26 cellular contexts compared by ENCODE assay signal in the genomic region with DNA sequence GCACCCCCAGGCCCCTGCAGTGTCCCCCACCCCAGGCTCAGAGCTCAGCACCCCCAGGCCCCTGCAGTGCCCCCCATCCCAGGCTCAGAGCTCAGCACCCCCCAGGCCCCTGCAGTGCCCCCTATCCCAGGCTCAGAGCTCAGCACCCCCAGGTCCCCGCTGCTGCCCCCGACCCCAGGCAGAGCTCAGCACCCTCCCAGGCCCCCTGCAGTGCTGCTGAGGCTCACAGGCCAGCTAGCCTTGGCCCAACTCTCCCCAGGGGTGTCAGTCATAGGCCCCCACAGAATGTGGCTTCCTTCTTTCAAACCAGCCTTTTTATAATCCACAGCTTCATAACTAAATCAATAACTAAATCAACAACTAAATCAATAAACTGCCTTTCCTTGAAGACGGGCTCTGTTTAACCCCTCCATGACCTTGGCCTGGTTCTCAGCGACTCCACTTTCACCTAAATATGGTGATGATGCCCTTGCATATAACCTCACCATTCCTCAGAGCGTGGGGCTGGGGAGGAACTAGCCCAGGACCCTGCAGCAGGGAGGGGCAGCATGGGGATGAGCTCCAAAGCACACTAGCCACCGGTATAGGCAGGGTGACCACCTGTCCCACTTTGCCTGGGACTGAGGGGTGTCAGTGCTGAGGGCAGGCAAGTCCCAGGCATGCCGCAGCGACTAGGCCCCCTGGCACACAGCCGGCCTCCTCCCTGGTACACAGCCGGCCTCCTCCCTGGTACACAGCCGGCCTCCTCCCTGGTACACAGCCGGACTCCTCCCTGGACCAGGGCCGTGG. TPM values are rescaled to one million over a fixed set of nuclear protein-coding genes. Genes with fewer than 3 reads are reported as not detected.
DNase-seq lines count a peak whose midpoint lies in the region; ATAC-seq and TF ChIP-seq lines count a peak whose summit lies in the region.
"Had no signal": no experiment of that assay in that cellular context is flagged by ENCODE, and none has a peak within 500 bp of the region (broad histone marks: within the 10 kb centered on the region; RNA-seq: fewer than 3 reads in every experiment).

No MANE protein-coding gene starts in this region.

- peaks cover 18% of the 10 kb centered on the region for H3K4me1 ChIP-seq in NT2/D1 (ENCODE audit: insufficient read depth, insufficient read length)
- no peaks in the 10 kb centered on the region for H3K4me1 ChIP-seq in endodermal cell (ENCODE audit: control insufficient read depth, insufficient read depth, low read length)
- peaks cover 0 to 5% of the 10 kb centered on the region in 2 donors for H3K4me1 ChIP-seq in neuronal stem cell (ENCODE audit: control insufficient read depth in 2 of 2, insufficient read depth in 1 of 2, low read depth in 1 of 2, low read length in 2 of 2)
- no peaks in the 10 kb centered on the region for H3K4me1 ChIP-seq in CD8-positive, alpha-beta memory T cell (ENCODE audit: insufficient read depth, low read length)
- H3K4me1 ChIP-seq: HAP-1 had no signal

- H2AK5ac ChIP-seq in neuronal stem cell (ENCODE audit: low read depth, low read length), result peak overlapping the region; percentile 68

- no peaks in the 10 kb centered on the region for H3K79me1 ChIP-seq in neuronal stem cell (ENCODE audit: low read depth, low read length)

- TF ChIP-seq CTCF in endodermal cell (conservative IDR thresholded peaks at IDR 0.05), result no peak
- no peak for TF ChIP-seq CTCF in type B pancreatic cell (conservative IDR thresholded peaks at IDR 0.05)

- H3K23ac ChIP-seq in neuronal stem cell (ENCODE audit: low read depth, low read length, poor library complexity), result no peak overlapping the region

- H2BK15ac ChIP-seq in neuronal stem cell (ENCODE audit: low read length), result no peak overlapping the region

- H3K27ac Mint-ChIP-seq in endodermal cell (no peak overlapping the region), type B pancreatic cell (peak overlapping the region; percentile 41)
- no peak overlapping the region for H3K27ac Mint-ChIP-seq in CD8-positive, alpha-beta memory T cell
- H3K27ac Mint-ChIP-seq: CD4-positive, alpha-beta T cell had no signal

- no peak overlapping the region for H4K8ac ChIP-seq in neuronal stem cell (ENCODE audit: low read depth, low read length)

- H4K91ac ChIP-seq in neuronal stem cell (ENCODE audit: low read depth, low read length, poor library complexity), result no peak overlapping the region

- no peak for ATAC-seq in GM18498 (IDR thresholded peaks at IDR 0.05; ENCODE audit: unreplicated experiment)
- ATAC-seq: A549 had no signal

- H3K36me3 Mint-ChIP-seq in endodermal cell (ENCODE audit: low read depth) (no peaks in the 10 kb centered on the region), type B pancreatic cell (no peaks in the 10 kb centered on the region)
- no peaks in the 10 kb centered on the region for H3K36me3 Mint-ChIP-seq in CD8-positive, alpha-beta memory T cell

- H3K27me3 Mint-ChIP-seq in endodermal cell (ENCODE audit: insufficient read depth) (peaks cover 30% of the 10 kb centered on the region), type B pancreatic cell (peaks cover 20% of the 10 kb centered on the region)
- H3K27me3 Mint-ChIP-seq in CD8-positive, alpha-beta memory T cell, result peaks cover 8 to 17% of the 10 kb centered on the region in 2 donors

- H3K14ac ChIP-seq in neuronal stem cell (ENCODE audit: low read length), result no peak overlapping the region

- no peak overlapping the region for H2BK120ac ChIP-seq in neuronal stem cell (ENCODE audit: low read depth, low read length)

- 90 to 100% methylated on average over 5 to 13 of the region's 13 CpGs for WGBS in endodermal cell (ENCODE audit: insufficient coverage in 1 of 2, insufficient read length in 1 of 2), 2 experiments
- no CpG with 5 or more reads among the region's 13 CpGs for WGBS in neuronal stem cell (ENCODE audit: extremely low coverage in 2 of 2, insufficient read length in 2 of 2, insufficient replicate concordance in 1 of 2), 2 donors

- H3K4me3 Mint-ChIP-seq in endodermal cell, result no peak overlapping the region
- H3K4me3 Mint-ChIP-seq in type B pancreatic cell, result no peak overlapping the region
- no peak overlapping the region for H3K4me3 Mint-ChIP-seq in CD8-positive, alpha-beta memory T cell
- H3K4me3 Mint-ChIP-seq: CD4-positive, alpha-beta T cell had no signal

- no peak for DNase-seq in NT2/D1 (ENCODE audit: low read depth, low spot score)
- DNase-seq in endodermal cell, result peak; percentile 44
- no peak for DNase-seq in neuronal stem cell (ENCODE audit: low spot score)
- DNase-seq in type B pancreatic cell (ENCODE audit: extremely low spot score, unreplicated experiment), result no peak
- DNase-seq in cardiac septum (ENCODE audit: low spot score), result no peak
- no peak for DNase-seq in CD8-positive, alpha-beta memory T cell
- DNase-seq: AML-193; CD4-positive, alpha-beta T cell; COR-L47; DMS53; GOT3; Karpas-422; NCI-H1092; NCI-H1417 treated with DMSO at 0.1 percent for 48 hours; NCI-H187; NCI-H2081 treated with DMSO at 0.1 percent for 48 hours; NCI-H226; NCI-H510A; NCI-H69; SK-N-SH had no signal

- intact Hi-C loops in cardiac septum (cut with DNase I), result loop anchor here (5.0 kb wide), 1 partner anchor 196 kb away; no protein-coding TSS in a partner anchor

- H3K4ac ChIP-seq in neuronal stem cell (ENCODE audit: low read length), result no peak overlapping the region

- no peak overlapping the region for H3K4me2 ChIP-seq in neuronal stem cell (ENCODE audit: insufficient read depth, low read length, poor library complexity, severe bottlenecking)
- H3K4me2 ChIP-seq: A549; BLaER1 treated with 17β-estradiol and CSF1 and Interleukin-3, amounts not matched to agents 10 nM and 100 nM; SK-N-SH had no signal

- H2BK5ac ChIP-seq in neuronal stem cell (ENCODE audit: low read length), result peak overlapping the region; percentile 82

- no peak overlapping the region for H3K27ac ChIP-seq in endodermal cell (ENCODE audit: low read depth, low read length)
- H3K27ac ChIP-seq in neuronal stem cell (replicated peaks; ENCODE audit: low read length), result no peak overlapping the region
- H3K27ac ChIP-seq in CD8-positive, alpha-beta memory T cell (ENCODE audit: low read depth, low read length), result no peak overlapping the region
- H3K27ac ChIP-seq: BLaER1 treated with 17β-estradiol and CSF1 and Interleukin-3, amounts not matched to agents 10 nM and 100 nM had no signal

- no peak overlapping the region for H3K18ac ChIP-seq in neuronal stem cell (ENCODE audit: low read length)

- no peaks in the 10 kb centered on the region for H3K4me1 Mint-ChIP-seq in endodermal cell
- H3K4me1 Mint-ChIP-seq in type B pancreatic cell (ENCODE audit: unreplicated experiment), result peaks cover 3% of the 10 kb centered on the region
- peaks cover 0 to 7% (median 0%) of the 10 kb centered on the region in 3 donors for H3K4me1 Mint-ChIP-seq in CD8-positive, alpha-beta memory T cell

- H2BK12ac ChIP-seq in neuronal stem cell (ENCODE audit: low read length), result no peak overlapping the region

- CTCF ChIA-PET in CD8-positive, alpha-beta memory T cell (lab: Charles Lee), result interaction anchor here (1.7 kb wide), 1 partner anchor 66 kb away, joined by 5 read pairs; no protein-coding TSS in a partner anchor

- POLR2A ChIA-PET in CD8-positive, alpha-beta memory T cell (lab: Charles Lee), result no interaction called here

- peak overlapping the region; percentile 42 for H3K9ac ChIP-seq in NT2/D1 (ENCODE audit: insufficient read length, low read depth)
- H3K9ac ChIP-seq in endodermal cell (ENCODE audit: extremely low read depth, low read length, poor library complexity, severe bottlenecking), result no peak overlapping the region
- no peak overlapping the region for H3K9ac ChIP-seq in neuronal stem cell (ENCODE audit: low read depth, low read length, poor library complexity)
- H3K9ac ChIP-seq: SK-N-SH had no signal

- peaks cover 9% of the 10 kb centered on the region; the same call in 1 of the 2 replicates for H3K9me3 ChIP-seq in NT2/D1 (ENCODE audit: insufficient read depth, low read length)
- no peaks in the 10 kb centered on the region for H3K9me3 ChIP-seq in endodermal cell (ENCODE audit: control insufficient read depth, low read length)
- no peaks in the 10 kb centered on the region for H3K9me3 ChIP-seq in neuronal stem cell (replicated peaks in 1 of 2; ENCODE audit: control insufficient read depth in 2 of 2, insufficient read depth in 1 of 2, low read depth in 1 of 2, low read length in 2 of 2)
- no peaks in the 10 kb centered on the region for H3K9me3 ChIP-seq in CD8-positive, alpha-beta memory T cell (ENCODE audit: low read length)
- H3K9me3 ChIP-seq: A549; BLaER1 treated with 17β-estradiol and CSF1 and Interleukin-3, amounts not matched to agents 10 nM and 100 nM; HAP-1; SK-N-SH had no signal

- no peak overlapping the region for H3K4me3 ChIP-seq in NT2/D1 (ENCODE audit: insufficient read length, low read depth)
- no peak overlapping the region for H3K4me3 ChIP-seq in endodermal cell (ENCODE audit: low read length)
- H3K4me3 ChIP-seq in neuronal stem cell (ENCODE audit: low read length in 2 of 2), result no peak overlapping the region
- no peak overlapping the region for H3K4me3 ChIP-seq in CD8-positive, alpha-beta memory T cell (ENCODE audit: low read length)
- H3K4me3 ChIP-seq: A549; BLaER1 treated with 17β-estradiol and CSF1 and Interleukin-3, amounts not matched to agents 10 nM and 100 nM; HAP-1 had no signal

- H3K9me3 Mint-ChIP-seq in endodermal cell, result no peaks in the 10 kb centered on the region
- H3K9me3 Mint-ChIP-seq in type B pancreatic cell, result no peaks in the 10 kb centered on the region
- H3K9me3 Mint-ChIP-seq in CD8-positive, alpha-beta memory T cell, result no peaks in the 10 kb centered on the region
- H3K9me3 Mint-ChIP-seq: CD4-positive, alpha-beta T cell had no signal

- peak overlapping the region; percentile 24 for H2AFZ ChIP-seq in neuronal stem cell (ENCODE audit: low read length)

- H3K27me3 ChIP-seq in NT2/D1 (ENCODE audit: insufficient read depth, insufficient read length), result peaks cover 30% of the 10 kb centered on the region
- peaks cover 36% of the 10 kb centered on the region for H3K27me3 ChIP-seq in endodermal cell (ENCODE audit: control insufficient read depth, insufficient read depth, low read length, poor library complexity, severe bottlenecking)
- H3K27me3 ChIP-seq in neuronal stem cell (ENCODE audit: control insufficient read depth in 3 of 3, insufficient read depth in 3 of 3, low read depth in 1 of 3, low read length in 3 of 3), result peaks cover 16 to 50% (median 37%) of the 10 kb centered on the region in 3 experiments
- H3K27me3 ChIP-seq in CD8-positive, alpha-beta memory T cell (ENCODE audit: insufficient read depth, low read length, poor library complexity, severe bottlenecking), result peaks cover 13% of the 10 kb centered on the region

- H3K36me3 ChIP-seq in NT2/D1 (ENCODE audit: insufficient read depth, insufficient read length, low read length) (peaks cover 17% of the 10 kb centered on the region), endodermal cell (ENCODE audit: control insufficient read depth, insufficient read depth, low read length) (no peaks in the 10 kb centered on the region), neuronal stem cell (replicated peaks in 1 of 2; ENCODE audit: control insufficient read depth in 2 of 2, insufficient read depth in 2 of 2, low read length in 2 of 2) (no peaks in the 10 kb centered on the region)
- no peaks in the 10 kb centered on the region for H3K36me3 ChIP-seq in CD8-positive, alpha-beta memory T cell (ENCODE audit: insufficient read depth, low read length)
- H3K36me3 ChIP-seq: BLaER1 treated with 17β-estradiol and CSF1 and Interleukin-3, amounts not matched to agents 10 nM and 100 nM; HAP-1 had no signal

RNA-seq across cellular contexts. Expression of a gene that starts 5.0 kb away (rescaled TPM):
- total RNA-seq in endodermal cell (10 to 100 TPM; 12.5 to 26.3 TPM), type B pancreatic cell (ENCODE audit: low replicate concordance) (1.9 and 3.2 TPM in 2 replicates), cardiac septum (0.38 TPM)
- 6.2 TPM for polyA plus RNA-seq in endodermal cell (2013, experiment 1 of 2)
- polyA plus RNA-seq in endodermal cell (2013, experiment 2 of 2), result 5.0 TPM
- 0.33 TPM for polyA plus RNA-seq in neuronal stem cell (2013, experiment 1 of 2)
- polyA plus RNA-seq in neuronal stem cell (2013, experiment 2 of 2), result 0.30 TPM
- total RNA-seq in CD8-positive, alpha-beta memory T cell, result under 1 TPM; 0.33 to 0.35 TPM
- not detected for polyA plus RNA-seq in CD8-positive, alpha-beta memory T cell
- total RNA-seq: CD4-positive, alpha-beta T cell had no signal

RNA-seq across cellular contexts. Expression of a gene that starts 8.9 kb away (rescaled TPM):
- total RNA-seq in endodermal cell (not detected), type B pancreatic cell (ENCODE audit: low replicate concordance) (not detected in 2 replicates), cardiac septum (4.4 TPM)
- polyA plus RNA-seq in endodermal cell (2013, experiment 1 of 2), result not detected
- not detected for polyA plus RNA-seq in endodermal cell (2013, experiment 2 of 2)
- 0.03 TPM for polyA plus RNA-seq in neuronal stem cell (2013, experiment 1 of 2)
- polyA plus RNA-seq in neuronal stem cell (2013, experiment 2 of 2), result 0.03 TPM
- not detected for total RNA-seq in CD8-positive, alpha-beta memory T cell
- not detected for polyA plus RNA-seq in CD8-positive, alpha-beta memory T cell
- total RNA-seq: CD4-positive, alpha-beta T cell; Daoy; G401 had no signal
- polyA plus RNA-seq: A549, SK-N-SH had no signal

RNA-seq across cellular contexts. Expression of a gene that starts 18.9 kb away (rescaled TPM):
- 100 to 1,000 TPM; 104 to 107 TPM for total RNA-seq in endodermal cell
- 100 TPM for polyA plus RNA-seq in endodermal cell (2013, experiment 1 of 2)
- 91.8 TPM for polyA plus RNA-seq in endodermal cell (2013, experiment 2 of 2)
- polyA plus RNA-seq in neuronal stem cell (2013, experiment 1 of 2), result 53.9 TPM
- polyA plus RNA-seq in neuronal stem cell (2013, experiment 2 of 2), result 52.1 TPM
- total RNA-seq in type B pancreatic cell (ENCODE audit: low replicate concordance), result 110 and 127 TPM in 2 replicates
- 7.8 TPM for total RNA-seq in cardiac septum
- 100 to 1,000 TPM; 128 to 138 TPM for total RNA-seq in CD8-positive, alpha-beta memory T cell
- 0.63 TPM for polyA plus RNA-seq in CD8-positive, alpha-beta memory T cell

RNA-seq across cellular contexts. Expression of a gene that starts 21.5 kb away (rescaled TPM):
- total RNA-seq in endodermal cell, result 10 to 100 TPM; 50.8 to 65.4 TPM
- polyA plus RNA-seq in endodermal cell (2013, experiment 1 of 2), result 41.5 TPM
- polyA plus RNA-seq in endodermal cell (2013, experiment 2 of 2), result 30.3 TPM
- 21.8 TPM for polyA plus RNA-seq in neuronal stem cell (2013, experiment 1 of 2)
- polyA plus RNA-seq in neuronal stem cell (2013, experiment 2 of 2), result 24.2 TPM
- total RNA-seq in type B pancreatic cell (ENCODE audit: low replicate concordance), result 31.5 and 35.6 TPM in 2 replicates
- 25.5 TPM for total RNA-seq in cardiac septum
- 10 to 100 TPM; 32.0 to 35.9 TPM for total RNA-seq in CD8-positive, alpha-beta memory T cell
- 29.2 TPM for polyA plus RNA-seq in CD8-positive, alpha-beta memory T cell

RNA-seq across cellular contexts. Expression of a gene that starts 28.4 kb away (rescaled TPM):
- 10 to 100 TPM; 39.9 to 54.1 TPM for total RNA-seq in endodermal cell
- polyA plus RNA-seq in endodermal cell (2013, experiment 1 of 2), result 16.8 TPM
- 15.6 TPM for polyA plus RNA-seq in endodermal cell (2013, experiment 2 of 2)
- 16.1 TPM for polyA plus RNA-seq in neuronal stem cell (2013, experiment 1 of 2)
- 17.2 TPM for polyA plus RNA-seq in neuronal stem cell (2013, experiment 2 of 2)
- 22.4 and 30.0 TPM in 2 replicates for total RNA-seq in type B pancreatic cell (ENCODE audit: low replicate concordance)
- total RNA-seq in cardiac septum, result 24.4 TPM
- total RNA-seq in CD8-positive, alpha-beta memory T cell, result 10 to 100 TPM; 28.4 to 34.7 TPM
- 2.5 TPM for polyA plus RNA-seq in CD8-positive, alpha-beta memory T cell

Comparison
In these comparisons a context has a peak if more than half of its experiments do, and no peak if none do; other contexts are left out.
1. RNA of a gene that starts 18.9 kb away (total RNA-seq): 128 to 138 TPM in CD8-positive, alpha-beta memory T cell, 110 to 127 TPM in type B pancreatic cell and 104 to 107 TPM in endodermal cell; 7.8 TPM in cardiac septum (single experiment); every median in the first group is over 10 times any median in the second.